1 cellular context compared by ENCODE assay signal in the genomic region with DNA sequence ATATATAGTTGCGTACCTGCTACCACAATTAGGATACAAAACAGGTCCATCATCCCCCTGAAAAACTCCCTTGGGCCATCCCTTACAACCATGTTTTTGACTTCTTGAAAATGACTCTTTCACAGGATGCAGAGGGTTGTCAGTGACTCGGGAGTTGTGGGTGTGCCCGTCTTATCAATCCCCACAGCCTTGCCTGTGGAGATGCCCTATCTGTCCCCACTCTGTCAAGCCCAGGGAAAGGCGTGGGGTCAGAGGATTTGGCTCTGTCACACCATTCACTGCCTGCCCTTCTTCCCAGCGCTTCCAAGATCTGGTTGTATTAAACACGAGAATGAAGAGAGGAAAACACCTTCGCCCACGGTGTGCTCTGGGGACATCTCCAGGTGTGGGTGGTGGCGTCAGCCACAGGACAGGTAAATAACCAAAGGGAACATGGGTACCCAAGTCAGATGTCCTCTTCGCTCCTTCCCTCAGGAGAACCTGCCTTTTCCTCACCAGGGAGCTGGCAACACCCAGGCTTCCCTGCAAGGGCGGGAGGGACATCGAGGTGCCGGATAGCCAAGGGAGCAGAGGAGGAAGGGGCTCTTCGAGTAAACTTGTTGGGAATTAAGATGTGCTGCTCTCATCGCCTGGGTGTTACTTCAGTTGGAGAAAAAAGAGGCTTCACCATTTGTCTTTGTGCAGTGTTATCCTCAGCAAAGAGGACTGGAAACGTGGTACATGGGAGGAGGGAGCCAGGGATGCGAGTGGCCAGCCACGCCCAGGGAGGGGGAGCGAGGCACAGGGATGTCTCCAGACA.
TF ChIP-seq lines count a peak whose summit lies in the region.

No MANE protein-coding gene starts in this region.

TF ChIP-seq in K562, 482 proteins besides CTCF, POLR2A, EP300 and RAD21 (continued from another document and continues in another):
- TF ChIP-seq TSHZ1 (CRISPR knock-in tag; IDR thresholded peaks at IDR 0.05) (no peak), CBX2 (IDR thresholded peaks at IDR 0.05; ENCODE audit: insufficient read depth, low read length, poor library complexity, severe bottlenecking) (no peak), ATF6 (CRISPR knock-in tag; IDR thresholded peaks at IDR 0.05) (no peak), RNF2 (IDR thresholded peaks at IDR 0.05) (peak; percentile 87), RBM17 (IDR thresholded peaks at IDR 0.05; ENCODE audit: borderline replicate concordance, low read depth, low read length) (no peak), ATF1 (CRISPR knock-in tag; IDR thresholded peaks at IDR 0.05) (no peak), ATF1 (tag; IDR thresholded peaks at IDR 0.05) (no peak; the same call in none of the 2 replicates), KDM2B (CRISPR knock-in tag; IDR thresholded peaks at IDR 0.05) (no peak), POLR3G (IDR thresholded peaks at IDR 0.05; ENCODE audit: extremely low read depth, insufficient read length, insufficient replicate concordance) (no peak), GABPB1 (CRISPR knock-in tag; IDR thresholded peaks at IDR 0.05) (no peak), SMARCE1 (IDR thresholded peaks at IDR 0.05) (peak; percentile 96), ZNF431 (CRISPR knock-in tag; IDR thresholded peaks at IDR 0.05) (peak; percentile 53; the same call in 1 of the 2 replicates), ZBTB49 (CRISPR knock-in tag; IDR thresholded peaks at IDR 0.05; ENCODE audit: borderline replicate concordance) (no peak), STAT5B (CRISPR knock-in tag; IDR thresholded peaks at IDR 0.05) (no peak), ILK (tag; IDR thresholded peaks at IDR 0.05; ENCODE audit: borderline replicate concordance, low read depth) (no peak), TAF9B (IDR thresholded peaks at IDR 0.05; ENCODE audit: partially characterized antibody) (peak; percentile 59), SMAD1 (IDR thresholded peaks at IDR 0.05; ENCODE audit: low read depth, low read length, partially characterized antibody) (peak; percentile 37), ARID1B (IDR thresholded peaks at IDR 0.05) (peak; percentile 98), RBBP5 (IDR thresholded peaks at IDR 0.05; ENCODE audit: borderline replicate concordance, insufficient read depth, low read length, poor library complexity, severe bottlenecking) (no peak), ARID2 (IDR thresholded peaks at IDR 0.05) (no peak), HCFC1 (IDR thresholded peaks at IDR 0.05; ENCODE audit: low read depth, low read length) (no peak), DDX20 (tag; IDR thresholded peaks at IDR 0.05; ENCODE audit: low read depth) (no peak), ZNF436 (CRISPR knock-in tag; IDR thresholded peaks at IDR 0.05) (no peak), DEAF1 (CRISPR knock-in tag; IDR thresholded peaks at IDR 0.05) (no peak), U2AF1 (optimal IDR thresholded peaks at IDR 0.05; ENCODE audit: low read depth, low read length) (no peak), NFXL1 (CRISPR knock-in tag; IDR thresholded peaks at IDR 0.05) (no peak)
- TF ChIP-seq, protein P1, sequence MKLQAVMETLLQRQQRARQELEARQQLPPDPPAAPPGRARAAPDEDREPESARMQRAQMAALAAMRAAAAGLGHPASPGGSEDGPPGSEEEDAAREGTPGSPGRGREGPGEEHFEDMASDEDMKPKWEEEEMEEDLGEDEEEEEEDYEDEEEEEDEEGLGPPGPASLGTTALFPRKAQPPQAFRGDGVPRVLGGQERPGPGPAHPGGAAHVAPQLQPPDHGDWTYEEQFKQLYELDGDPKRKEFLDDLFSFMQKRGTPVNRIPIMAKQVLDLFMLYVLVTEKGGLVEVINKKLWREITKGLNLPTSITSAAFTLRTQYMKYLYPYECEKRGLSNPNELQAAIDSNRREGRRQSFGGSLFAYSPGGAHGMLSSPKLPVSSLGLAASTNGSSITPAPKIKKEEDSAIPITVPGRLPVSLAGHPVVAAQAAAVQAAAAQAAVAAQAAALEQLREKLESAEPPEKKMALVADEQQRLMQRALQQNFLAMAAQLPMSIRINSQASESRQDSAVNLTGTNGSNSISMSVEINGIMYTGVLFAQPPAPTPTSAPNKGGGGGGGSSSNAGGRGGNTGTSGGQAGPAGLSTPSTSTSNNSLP (IDR thresholded peaks at IDR 0.05; ENCODE audit: borderline replicate concordance, low read depth, low read length) = no peak
- TF ChIP-seq, protein P2, sequence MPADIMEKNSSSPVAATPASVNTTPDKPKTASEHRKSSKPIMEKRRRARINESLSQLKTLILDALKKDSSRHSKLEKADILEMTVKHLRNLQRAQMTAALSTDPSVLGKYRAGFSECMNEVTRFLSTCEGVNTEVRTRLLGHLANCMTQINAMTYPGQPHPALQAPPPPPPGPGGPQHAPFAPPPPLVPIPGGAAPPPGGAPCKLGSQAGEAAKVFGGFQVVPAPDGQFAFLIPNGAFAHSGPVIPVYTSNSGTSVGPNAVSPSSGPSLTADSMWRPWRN (IDR thresholded peaks at IDR 0.05; ENCODE audit: low read depth) = 0 out of 2 replicates have a peak, but pooled peaks have one; percentile 26
- TF ChIP-seq, protein P3, sequence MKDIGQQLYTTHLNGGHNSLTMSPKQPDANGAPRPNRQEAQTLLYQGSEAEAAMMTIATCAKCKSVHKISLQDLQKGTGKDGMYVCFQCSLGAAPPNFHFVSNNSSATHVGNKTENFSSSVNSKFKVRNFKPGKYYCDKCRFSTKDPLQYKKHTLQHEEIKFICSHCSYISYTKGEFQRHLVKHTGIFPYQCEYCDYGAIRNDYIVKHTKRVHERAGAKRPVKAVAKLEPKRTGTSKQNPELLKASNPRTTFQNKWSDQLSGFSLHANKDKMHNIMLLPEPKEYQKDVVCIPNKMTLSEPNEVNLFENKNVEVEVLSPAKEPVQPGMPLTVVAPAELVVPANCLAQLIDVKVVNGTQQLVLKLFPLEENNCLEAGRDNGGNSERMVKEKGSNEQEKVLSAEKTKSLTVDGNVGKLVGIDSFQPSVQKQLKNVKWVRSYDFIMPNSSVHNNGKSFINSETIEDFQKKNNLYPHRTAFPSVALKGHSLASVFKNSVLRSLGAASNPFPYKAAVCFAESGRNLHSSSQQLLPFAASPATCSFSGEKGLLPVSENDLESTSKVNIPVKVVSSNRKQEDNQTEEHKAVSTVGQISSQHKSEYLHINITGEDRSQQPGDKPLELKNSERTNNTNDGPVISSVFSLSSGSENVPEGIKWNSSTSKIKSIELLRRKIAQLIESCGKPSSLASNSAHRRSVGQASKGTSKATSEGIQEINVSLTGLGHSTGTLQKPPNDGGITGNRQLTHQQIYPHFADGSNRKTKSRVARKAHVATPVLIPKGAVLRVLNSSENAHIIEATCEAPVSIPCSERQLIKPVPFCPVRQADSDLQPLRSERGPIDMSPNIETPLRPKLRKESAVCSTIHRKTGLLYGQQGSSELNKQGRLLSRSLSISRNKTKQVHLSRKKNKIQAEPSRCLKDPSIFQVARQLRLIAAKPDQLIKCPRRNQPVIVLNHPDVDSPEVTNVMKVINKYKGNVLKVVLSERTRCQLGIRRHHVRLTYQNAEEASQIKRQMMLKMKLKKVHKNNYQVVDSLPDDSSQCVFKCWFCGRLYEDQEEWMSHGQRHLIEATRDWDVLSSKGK (CRISPR knock-in tag; IDR thresholded peaks at IDR 0.05) = no peak
- TF ChIP-seq, protein P4, sequence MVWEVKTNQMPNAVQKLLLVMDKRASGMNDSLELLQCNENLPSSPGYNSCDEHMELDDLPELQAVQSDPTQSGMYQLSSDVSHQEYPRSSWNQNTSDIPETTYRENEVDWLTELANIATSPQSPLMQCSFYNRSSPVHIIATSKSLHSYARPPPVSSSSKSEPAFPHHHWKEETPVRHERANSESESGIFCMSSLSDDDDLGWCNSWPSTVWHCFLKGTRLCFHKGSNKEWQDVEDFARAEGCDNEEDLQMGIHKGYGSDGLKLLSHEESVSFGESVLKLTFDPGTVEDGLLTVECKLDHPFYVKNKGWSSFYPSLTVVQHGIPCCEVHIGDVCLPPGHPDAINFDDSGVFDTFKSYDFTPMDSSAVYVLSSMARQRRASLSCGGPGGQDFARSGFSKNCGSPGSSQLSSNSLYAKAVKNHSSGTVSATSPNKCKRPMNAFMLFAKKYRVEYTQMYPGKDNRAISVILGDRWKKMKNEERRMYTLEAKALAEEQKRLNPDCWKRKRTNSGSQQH (CRISPR knock-in tag; IDR thresholded peaks at IDR 0.05) = no peak
- TF ChIP-seq, protein P5, sequence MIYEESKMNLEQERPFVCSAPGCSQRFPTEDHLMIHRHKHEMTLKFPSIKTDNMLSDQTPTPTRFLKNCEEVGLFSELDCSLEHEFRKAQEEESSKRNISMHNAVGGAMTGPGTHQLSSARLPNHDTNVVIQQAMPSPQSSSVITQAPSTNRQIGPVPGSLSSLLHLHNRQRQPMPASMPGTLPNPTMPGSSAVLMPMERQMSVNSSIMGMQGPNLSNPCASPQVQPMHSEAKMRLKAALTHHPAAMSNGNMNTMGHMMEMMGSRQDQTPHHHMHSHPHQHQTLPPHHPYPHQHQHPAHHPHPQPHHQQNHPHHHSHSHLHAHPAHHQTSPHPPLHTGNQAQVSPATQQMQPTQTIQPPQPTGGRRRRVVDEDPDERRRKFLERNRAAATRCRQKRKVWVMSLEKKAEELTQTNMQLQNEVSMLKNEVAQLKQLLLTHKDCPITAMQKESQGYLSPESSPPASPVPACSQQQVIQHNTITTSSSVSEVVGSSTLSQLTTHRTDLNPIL (CRISPR knock-in tag; IDR thresholded peaks at IDR 0.05) = no peak
